In the genomic region with DNA sequence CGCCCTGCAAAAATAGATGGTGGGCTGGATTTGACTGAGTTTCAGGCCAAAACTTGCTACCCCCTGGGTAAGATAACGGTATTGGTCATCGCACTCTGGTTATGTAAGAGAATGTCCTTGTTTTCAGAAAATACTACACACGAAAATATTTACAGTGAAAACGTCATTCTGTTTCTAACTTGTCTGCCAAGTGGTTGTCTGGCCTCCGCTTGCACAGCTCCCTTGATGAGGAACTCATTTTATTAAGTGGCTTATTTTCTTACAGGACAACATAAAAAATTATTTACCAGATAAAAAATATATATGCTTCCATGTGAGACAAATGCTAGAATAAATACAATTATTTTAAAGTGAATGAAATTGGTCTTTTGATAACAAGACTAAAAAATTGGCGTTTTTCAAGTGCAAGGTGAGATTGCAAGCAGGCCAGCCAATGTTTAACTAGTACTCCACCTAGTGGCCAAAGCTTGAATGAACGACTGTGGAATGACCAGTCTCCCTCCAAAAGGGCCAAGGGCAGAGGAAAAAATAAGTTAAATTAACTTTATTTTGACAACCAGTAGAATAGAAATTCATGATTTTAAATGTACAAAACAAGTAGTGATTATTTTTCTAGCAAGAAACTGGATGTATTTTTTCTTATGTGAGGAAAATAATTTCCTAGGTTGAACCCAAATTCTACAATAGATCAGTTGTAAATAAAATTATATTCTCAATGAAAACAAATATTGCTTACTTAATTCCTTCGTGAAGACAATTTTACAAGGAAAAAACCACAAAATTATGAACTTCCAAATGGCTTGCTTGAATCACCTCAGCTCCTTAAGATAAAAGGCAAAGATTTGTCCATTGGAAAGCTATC, we compare ENCODE assay signal across 1 cellular context.
TF ChIP-seq lines count a peak whose summit lies in the region.

No MANE protein-coding gene starts in this region.

TF ChIP-seq in GM23338, 12 proteins besides CTCF, POLR2A, EP300 and RAD21 (continued from another document):
- TF ChIP-seq, protein P1, sequence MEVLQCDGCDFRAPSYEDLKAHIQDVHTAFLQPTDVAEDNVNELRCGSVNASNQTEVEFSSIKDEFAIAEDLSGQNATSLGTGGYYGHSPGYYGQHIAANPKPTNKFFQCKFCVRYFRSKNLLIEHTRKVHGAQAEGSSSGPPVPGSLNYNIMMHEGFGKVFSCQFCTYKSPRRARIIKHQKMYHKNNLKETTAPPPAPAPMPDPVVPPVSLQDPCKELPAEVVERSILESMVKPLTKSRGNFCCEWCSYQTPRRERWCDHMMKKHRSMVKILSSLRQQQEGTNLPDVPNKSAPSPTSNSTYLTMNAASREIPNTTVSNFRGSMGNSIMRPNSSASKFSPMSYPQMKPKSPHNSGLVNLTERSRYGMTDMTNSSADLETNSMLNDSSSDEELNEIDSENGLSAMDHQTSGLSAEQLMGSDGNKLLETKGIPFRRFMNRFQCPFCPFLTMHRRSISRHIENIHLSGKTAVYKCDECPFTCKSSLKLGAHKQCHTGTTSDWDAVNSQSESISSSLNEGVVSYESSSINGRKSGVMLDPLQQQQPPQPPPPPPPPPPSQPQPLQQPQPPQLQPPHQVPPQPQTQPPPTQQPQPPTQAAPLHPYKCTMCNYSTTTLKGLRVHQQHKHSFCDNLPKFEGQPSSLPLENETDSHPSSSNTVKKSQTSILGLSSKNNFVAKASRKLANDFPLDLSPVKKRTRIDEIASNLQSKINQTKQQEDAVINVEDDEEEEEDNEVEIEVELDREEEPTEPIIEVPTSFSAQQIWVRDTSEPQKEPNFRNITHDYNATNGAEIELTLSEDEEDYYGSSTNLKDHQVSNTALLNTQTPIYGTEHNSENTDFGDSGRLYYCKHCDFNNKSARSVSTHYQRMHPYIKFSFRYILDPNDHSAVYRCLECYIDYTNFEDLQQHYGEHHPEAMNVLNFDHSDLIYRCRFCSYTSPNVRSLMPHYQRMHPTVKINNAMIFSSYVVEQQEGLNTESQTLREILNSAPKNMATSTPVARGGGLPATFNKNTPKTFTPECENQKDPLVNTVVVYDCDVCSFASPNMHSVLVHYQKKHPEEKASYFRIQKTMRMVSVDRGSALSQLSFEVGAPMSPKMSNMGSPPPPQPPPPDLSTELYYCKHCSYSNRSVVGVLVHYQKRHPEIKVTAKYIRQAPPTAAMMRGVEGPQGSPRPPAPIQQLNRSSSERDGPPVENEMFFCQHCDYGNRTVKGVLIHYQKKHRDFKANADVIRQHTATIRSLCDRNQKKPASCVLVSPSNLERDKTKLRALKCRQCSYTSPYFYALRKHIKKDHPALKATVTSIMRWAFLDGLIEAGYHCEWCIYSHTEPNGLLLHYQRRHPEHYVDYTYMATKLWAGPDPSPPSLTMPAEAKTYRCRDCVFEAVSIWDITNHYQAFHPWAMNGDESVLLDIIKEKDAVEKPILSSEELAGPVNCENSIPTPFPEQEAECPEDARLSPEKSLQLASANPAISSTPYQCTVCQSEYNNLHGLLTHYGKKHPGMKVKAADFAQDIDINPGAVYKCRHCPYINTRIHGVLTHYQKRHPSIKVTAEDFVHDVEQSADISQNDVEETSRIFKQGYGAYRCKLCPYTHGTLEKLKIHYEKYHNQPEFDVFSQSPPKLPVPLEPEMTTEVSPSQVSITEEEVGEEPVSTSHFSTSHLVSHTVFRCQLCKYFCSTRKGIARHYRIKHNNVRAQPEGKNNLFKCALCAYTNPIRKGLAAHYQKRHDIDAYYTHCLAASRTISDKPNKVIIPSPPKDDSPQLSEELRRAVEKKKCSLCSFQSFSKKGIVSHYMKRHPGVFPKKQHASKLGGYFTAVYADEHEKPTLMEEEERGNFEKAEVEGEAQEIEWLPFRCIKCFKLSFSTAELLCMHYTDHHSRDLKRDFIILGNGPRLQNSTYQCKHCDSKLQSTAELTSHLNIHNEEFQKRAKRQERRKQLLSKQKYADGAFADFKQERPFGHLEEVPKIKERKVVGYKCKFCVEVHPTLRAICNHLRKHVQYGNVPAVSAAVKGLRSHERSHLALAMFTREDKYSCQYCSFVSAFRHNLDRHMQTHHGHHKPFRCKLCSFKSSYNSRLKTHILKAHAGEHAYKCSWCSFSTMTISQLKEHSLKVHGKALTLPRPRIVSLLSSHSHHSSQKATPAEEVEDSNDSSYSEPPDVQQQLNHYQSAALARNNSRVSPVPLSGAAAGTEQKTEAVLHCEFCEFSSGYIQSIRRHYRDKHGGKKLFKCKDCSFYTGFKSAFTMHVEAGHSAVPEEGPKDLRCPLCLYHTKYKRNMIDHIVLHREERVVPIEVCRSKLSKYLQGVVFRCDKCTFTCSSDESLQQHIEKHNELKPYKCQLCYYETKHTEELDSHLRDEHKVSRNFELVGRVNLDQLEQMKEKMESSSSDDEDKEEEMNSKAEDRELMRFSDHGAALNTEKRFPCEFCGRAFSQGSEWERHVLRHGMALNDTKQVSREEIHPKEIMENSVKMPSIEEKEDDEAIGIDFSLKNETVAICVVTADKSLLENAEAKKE (CRISPR knock-in tag; IDR thresholded peaks at IDR 0.05), result no peak
- TF ChIP-seq ZNF331 (CRISPR knock-in tag; IDR thresholded peaks at IDR 0.05; ENCODE audit: low read depth), result no peak
